8 cellular contexts compared by ENCODE assay signal in the genomic region with DNA sequence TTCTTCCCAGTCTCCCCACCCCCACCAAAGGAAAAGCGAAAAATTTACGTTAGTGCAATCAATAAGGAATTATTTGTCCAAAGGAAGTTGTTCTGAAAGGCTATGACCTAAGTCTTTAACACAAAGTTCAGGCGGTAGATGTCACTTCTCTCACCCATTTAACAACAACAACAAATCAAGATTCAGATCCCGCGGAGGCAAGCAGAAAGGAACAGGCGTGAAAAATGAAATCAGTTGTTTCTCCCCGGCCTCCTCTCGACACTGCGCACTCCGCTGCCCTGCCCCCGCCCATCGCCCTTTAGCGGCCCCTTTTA. TPM values are rescaled to one million over a fixed set of nuclear protein-coding genes. Genes with fewer than 3 reads are reported as not detected.
A peak's percentile ranks its signal among the peaks of the same experiment; 100 is the strongest.
DNase-seq lines count a peak whose midpoint lies in the region; ATAC-seq, FAIRE-seq and TF ChIP-seq lines count a peak whose summit lies in the region.

No MANE protein-coding gene starts in this region.

- H3K27me3 Mint-ChIP-seq in T-helper 1 cell treated with Interleukin-12 subunit alpha and Interleukin-12 subunit beta and Interleukin-4 antibody, amounts not matched to agents 30 μg/mL and 1 μg/mL, for 36 hours (ENCODE audit: low read depth) = peaks cover 63% of the 10 kb centered on the region

- POLR2A ChIA-PET in AG04450 (lab: Yijun Ruan, JAX) = interaction anchor here (1.4 to 1.9 kb wide), 2 partner anchors 71 to 186 kb away, joined by 7 to 10 read pairs; no protein-coding TSS in a partner anchor

- H3K4me3 ChIP-seq in AG04450 (ENCODE audit: low read depth, low read length) = peak overlapping the region; percentile 86
- H3K4me3 ChIP-seq in fibroblast of the aortic adventitia (ENCODE audit: low read depth, low read length) = peak overlapping the region; percentile 89
- peak overlapping the region; percentile 91 for H3K4me3 ChIP-seq in rectal smooth muscle tissue (ENCODE audit: low read length)

- TF ChIP-seq CTCF in AG04450 (IDR thresholded peaks at IDR 0.05; ENCODE audit: low read depth, low read length) (no peak), fibroblast of the aortic adventitia (IDR thresholded peaks at IDR 0.05; ENCODE audit: insufficient read depth, low read length) (no peak)

- peak overlapping the region; percentile 78 for H3K4me3 Mint-ChIP-seq in T-helper 1 cell treated with Interleukin-12 subunit alpha and Interleukin-12 subunit beta and Interleukin-4 antibody, amounts not matched to agents 30 μg/mL and 1 μg/mL, for 36 hours

- H3K27me3 ChIP-seq in AG04450 (ENCODE audit: control insufficient read depth, insufficient read depth, low read length) (no peaks in the 10 kb centered on the region), rectal smooth muscle tissue (ENCODE audit: control insufficient read depth, insufficient read depth, low read length) (no peaks in the 10 kb centered on the region)

- no peak overlapping the region for H3K27ac Mint-ChIP-seq in T-helper 1 cell treated with Interleukin-12 subunit alpha and Interleukin-12 subunit beta and Interleukin-4 antibody, amounts not matched to agents 30 μg/mL and 1 μg/mL, for 36 hours

- ATAC-seq in HG03457 (IDR thresholded peaks at IDR 0.05; ENCODE audit: unreplicated experiment) (no peak), HG03469 (IDR thresholded peaks at IDR 0.05; ENCODE audit: unreplicated experiment) (no peak), GM18909 (IDR thresholded peaks at IDR 0.05; ENCODE audit: poor library complexity, unreplicated experiment) (no peak)

- peak overlapping the region; percentile 93 for H3K27ac ChIP-seq in AG04450 (ENCODE audit: low read depth, low read length)
- H3K27ac ChIP-seq in rectal smooth muscle tissue (ENCODE audit: low read depth, low read length) = peak overlapping the region; percentile 92

- H3K9me3 ChIP-seq in AG04450 (ENCODE audit: control insufficient read depth, insufficient read depth, low read length) = no peaks in the 10 kb centered on the region

- H3K9me3 Mint-ChIP-seq in T-helper 1 cell treated with Interleukin-12 subunit alpha and Interleukin-12 subunit beta and Interleukin-4 antibody, amounts not matched to agents 30 μg/mL and 1 μg/mL, for 36 hours = no peaks in the 10 kb centered on the region

- FAIRE-seq in GM19239 (lab: Jason Lieb, UNC) = peak; percentile 75

- H3K4me1 Mint-ChIP-seq in T-helper 1 cell treated with Interleukin-12 subunit alpha and Interleukin-12 subunit beta and Interleukin-4 antibody, amounts not matched to agents 30 μg/mL and 1 μg/mL, for 36 hours (ENCODE audit: low read depth) = peaks cover 8% of the 10 kb centered on the region

- peaks cover 2% of the 10 kb centered on the region for H3K36me3 Mint-ChIP-seq in T-helper 1 cell treated with Interleukin-12 subunit alpha and Interleukin-12 subunit beta and Interleukin-4 antibody, amounts not matched to agents 30 μg/mL and 1 μg/mL, for 36 hours (ENCODE audit: low read depth)

- DNase-seq in AG04450 (ENCODE audit: low read depth, low spot score) = no peak
- DNase-seq in GM19239 (ENCODE audit: insufficient read length, low spot score) = no peak
- no peak for DNase-seq in fibroblast of the aortic adventitia (ENCODE audit: low read depth)

- peak overlapping the region; percentile 83 for H3K9ac ChIP-seq in rectal smooth muscle tissue (ENCODE audit: low read length)

- CTCF ChIA-PET in AG04450 (lab: Charles Lee) = no interaction called here

- H3K4me1 ChIP-seq in rectal smooth muscle tissue (ENCODE audit: control insufficient read depth, insufficient read depth, low read length) = no peaks in the 10 kb centered on the region

- no peaks in the 10 kb centered on the region for H3K36me3 ChIP-seq in rectal smooth muscle tissue (ENCODE audit: control insufficient read depth, insufficient read depth, low read length)

RNA-seq across cellular contexts. Expression of a gene that starts 1.4 kb away (rescaled TPM):
- polyA plus RNA-seq in AG04450 (2011; rRNA removed) = 14.7 and 17.3 TPM in 2 replicates
- polyA minus RNA-seq in AG04450 (2011; rRNA and poly(A)+ RNA removed) = 17.7 and 33.8 TPM in 2 replicates
- total RNA-seq in fibroblast of the aortic adventitia (ENCODE audit: low replicate concordance) = 6.8 and 19.2 TPM in 2 replicates
